13 cellular contexts compared by ENCODE assay signal in genomic region chr15:81473177-81473576, GRCh38.
DNase-seq lines count a peak whose midpoint lies in the region; ATAC-seq lines count a peak whose summit lies in the region.
"Had no signal": no experiment of that assay in that cellular context is flagged by ENCODE, and none has a peak within 500 bp of the region (broad histone marks: within the 10 kb centered on the region; RNA-seq: fewer than 3 reads in every experiment).

No MANE protein-coding gene starts in this region.

- no peak overlapping the region for H3K4me3 ChIP-seq in right cardiac atrium (ENCODE audit: low read length)
- H3K4me3 ChIP-seq: GM23248, HAP-1 had no signal

- H3K36me3 Mint-ChIP-seq in activated CD8-positive, alpha-beta T cell treated with anti-CD3 and anti-CD28 coated beads, Interleukin-2, amount 10 ng/mL, durations not matched to agents 7 days and 5 days (ENCODE audit: low read depth): no peaks in the 10 kb centered on the region

- intact Hi-C loops in right cardiac atrium (cut with DNase I) (loop anchor here in 1 of 4 donors (10.0 kb wide), 1 partner anchor 582 kb away; no protein-coding TSS in a partner anchor), cardiac septum (cut with DNase I) (no loop called here), left colon (cut with DNase I, micrococcal nuclease) (no loop called here)

- H3K4me1 ChIP-seq in right cardiac atrium (ENCODE audit: control insufficient read depth, insufficient read depth, low read length): no peaks in the 10 kb centered on the region
- H3K4me1 ChIP-seq: Caco-2, HAP-1 had no signal

- ATAC-seq in right cardiac atrium (peak; percentile 44 to 67), left colon (no peak)
- ATAC-seq in activated CD8-positive, alpha-beta T cell treated with anti-CD3 and anti-CD28 coated beads, Interleukin-2, amount 10 ng/mL, durations not matched to agents 7 days and 5 days: no peak

- DNase-seq in right cardiac atrium (peak in 1 of 3 donors; percentile 47), cardiac septum (ENCODE audit: low spot score) (no peak), hippocampal formation (lab: John Stamatoyannopoulos, UW) (peak; percentile 10 to 23), pons (ENCODE audit: low spot score) (peak; percentile 51), left colon (no peak), iPS-NIHi7 (ENCODE audit: extremely low spot score) (no peak)
- no peak for DNase-seq in activated CD8-positive, alpha-beta T cell treated with anti-CD3 and anti-CD28 coated beads, Interleukin-2, amount 10 ng/mL, durations not matched to agents 7 days and 5 days
- DNase-seq: ACHN; Caco-2; CD4-positive, alpha-beta T cell; GM23248 had no signal

- POLR2A ChIA-PET in activated CD8-positive, alpha-beta T cell treated with anti-CD3 and anti-CD28 coated beads, Interleukin-2, amount 10 ng/mL, durations not matched to agents 7 days and 5 days (lab: Charles Lee): no interaction called here

- no peak overlapping the region for H3K27ac Mint-ChIP-seq in activated CD8-positive, alpha-beta T cell treated with anti-CD3 and anti-CD28 coated beads, Interleukin-2, amount 10 ng/mL, durations not matched to agents 7 days and 5 days
- H3K27ac Mint-ChIP-seq: CD4-positive, alpha-beta T cell had no signal

- peaks cover 9% of the 10 kb centered on the region for H3K27me3 Mint-ChIP-seq in activated CD8-positive, alpha-beta T cell treated with anti-CD3 and anti-CD28 coated beads, Interleukin-2, amount 10 ng/mL, durations not matched to agents 7 days and 5 days (ENCODE audit: low read depth)

- 29% methylated on average over 4 of the region's 4 CpGs for WGBS in right cardiac atrium

- H3K27me3 ChIP-seq in right cardiac atrium (ENCODE audit: control insufficient read depth, insufficient read depth): no peaks in the 10 kb centered on the region

- no peaks in the 10 kb centered on the region for H3K9me3 Mint-ChIP-seq in activated CD8-positive, alpha-beta T cell treated with anti-CD3 and anti-CD28 coated beads, Interleukin-2, amount 10 ng/mL, durations not matched to agents 7 days and 5 days (ENCODE audit: insufficient read depth)
- H3K9me3 Mint-ChIP-seq: CD4-positive, alpha-beta T cell had no signal

- CTCF ChIA-PET in activated CD8-positive, alpha-beta T cell treated with anti-CD3 and anti-CD28 coated beads, Interleukin-2, amount 10 ng/mL, durations not matched to agents 7 days and 5 days (lab: Charles Lee): no interaction called here

- no peaks in the 10 kb centered on the region for H3K9me3 ChIP-seq in right cardiac atrium (ENCODE audit: control insufficient read depth, low read length)
- H3K9me3 ChIP-seq: Caco-2, HAP-1 had no signal

- no peaks in the 10 kb centered on the region for H3K4me1 Mint-ChIP-seq in activated CD8-positive, alpha-beta T cell treated with anti-CD3 and anti-CD28 coated beads, Interleukin-2, amount 10 ng/mL, durations not matched to agents 7 days and 5 days (ENCODE audit: low read depth)

- H3K4me3 Mint-ChIP-seq in activated CD8-positive, alpha-beta T cell treated with anti-CD3 and anti-CD28 coated beads, Interleukin-2, amount 10 ng/mL, durations not matched to agents 7 days and 5 days: no peak overlapping the region
- H3K4me3 Mint-ChIP-seq: CD4-positive, alpha-beta T cell had no signal

- H3K27ac ChIP-seq in right cardiac atrium (ENCODE audit: low read length): no peak overlapping the region
- H3K27ac ChIP-seq: C4-2B, GM23248 had no signal

Comparison
In these comparisons a context has a peak if more than half of its experiments do, and no peak if none do; other contexts are left out.
1. ATAC-seq: peak in right cardiac atrium (2 of 2); none in activated CD8-positive, alpha-beta T cell treated with anti-CD3 and anti-CD28 coated beads, Interleukin-2, amount 10 ng/mL, durations not matched to agents 7 days and 5 days (single experiment) and left colon (single experiment).
2. DNase-seq: peak in hippocampal formation (2 of 2) and pons (single experiment); none in cardiac septum (single experiment), activated CD8-positive, alpha-beta T cell treated with anti-CD3 and anti-CD28 coated beads, Interleukin-2, amount 10 ng/mL, durations not matched to agents 7 days and 5 days (single experiment), left colon (0 of 2) and iPS-NIHi7 (single experiment).